In genomic region chr1:198876371-198876871, GRCh38 we compare ENCODE assay signal across 12 cellular contexts.
A peak's percentile ranks its signal among the peaks of the same experiment; 100 is the strongest.
DNase-seq lines count a peak whose midpoint lies in the region; ATAC-seq and TF ChIP-seq lines count a peak whose summit lies in the region.
"Had no signal": no experiment of that assay in that cellular context is flagged by ENCODE, and none has a peak within 500 bp of the region (broad histone marks: within the 10 kb centered on the region; RNA-seq: fewer than 3 reads in every experiment).

No MANE protein-coding gene starts in this region.

- intact Hi-C loops in posterior cingulate gyrus (cut with DNase I) (no loop called here), Caco-2 (cut with micrococcal nuclease; ENCODE audit: unreplicated experiment) (no loop called here)

- DNase-seq in HAP-1 (ENCODE audit: low spot score in 2 of 2) (peak; percentile 60 to 61), NCI-H446 treated with DMSO at 0.1 percent for 48 hours (lab: John Stamatoyannopoulos, UW) (peak; percentile 62), globus pallidus (ENCODE audit: low spot score) (peak; percentile 73), posterior cingulate gyrus (peak in 6 of 10 donors; percentile 19 to 85 (median 50)), Caco-2 (no peak)
- DNase-seq in activated naive CD4-positive, alpha-beta T cell treated with anti-CD3 and anti-CD28 coated beads, Interleukin-2, amount 10 ng/mL, durations not matched to agents 7 days and 5 days = no peak
- DNase-seq: activated CD8-positive, alpha-beta memory T cell treated with anti-CD3 and anti-CD28 coated beads, Interleukin-2, amount 50 U/mL, for 4 hours; NCI-H2029 treated with DMSO at 0.1 percent for 48 hours; RPMI8226 had no signal

- no TSS peak for BruUV-seq in Caco-2 (replicated peaks; lab: Mats Ljungman, UMichigan)

- no peak for TF ChIP-seq CTCF in Caco-2 (IDR thresholded peaks at IDR 0.05; ENCODE audit: insufficient read depth in 1 of 2, low read depth in 1 of 2, low read length in 1 of 2, severe bottlenecking in 1 of 2, unreplicated experiment in 1 of 2)

- H3K4me1 ChIP-seq in HAP-1 (peaks cover 8% of the 10 kb centered on the region), Caco-2 (no peaks in the 10 kb centered on the region)
- H3K4me1 ChIP-seq: BLaER1 had no signal

- H3K9me3 ChIP-seq in HAP-1 (no peaks in the 10 kb centered on the region), Caco-2 (no peaks in the 10 kb centered on the region)

- in situ Hi-C loops in HAP-1 (cut with MboI; ENCODE audit: low sequenced_read_pairs) = no loop called here

- no peak overlapping the region for H3K4me3 Mint-ChIP-seq in activated naive CD4-positive, alpha-beta T cell treated with anti-CD3 and anti-CD28 coated beads, Interleukin-2, amount 10 ng/mL, durations not matched to agents 7 days and 5 days
- no peak overlapping the region for H3K4me3 Mint-ChIP-seq in Caco-2 (ENCODE audit: unreplicated experiment)

- no peak overlapping the region for H3K27ac Mint-ChIP-seq in activated naive CD4-positive, alpha-beta T cell treated with anti-CD3 and anti-CD28 coated beads, Interleukin-2, amount 10 ng/mL, durations not matched to agents 7 days and 5 days
- no peak overlapping the region for H3K27ac Mint-ChIP-seq in Caco-2 (ENCODE audit: unreplicated experiment)

- H3K27me3 Mint-ChIP-seq in activated naive CD4-positive, alpha-beta T cell treated with anti-CD3 and anti-CD28 coated beads, Interleukin-2, amount 10 ng/mL, durations not matched to agents 7 days and 5 days = no peaks in the 10 kb centered on the region
- no peaks in the 10 kb centered on the region for H3K27me3 Mint-ChIP-seq in Caco-2 (ENCODE audit: insufficient read depth, unreplicated experiment)

- ATAC-seq in HG02981 (IDR thresholded peaks at IDR 0.05; ENCODE audit: unreplicated experiment) = no peak
- ATAC-seq in GM18498 (IDR thresholded peaks at IDR 0.05; ENCODE audit: unreplicated experiment) = no peak

- CTCF ChIA-PET in activated naive CD4-positive, alpha-beta T cell treated with anti-CD3 and anti-CD28 coated beads, Interleukin-2, amount 10 ng/mL, durations not matched to agents 7 days and 5 days (lab: Charles Lee) = no interaction called here
- CTCF ChIA-PET in Caco-2 (lab: Charles Lee) = no interaction called here

- peaks cover 65% of the 10 kb centered on the region for H3K36me3 Mint-ChIP-seq in activated naive CD4-positive, alpha-beta T cell treated with anti-CD3 and anti-CD28 coated beads, Interleukin-2, amount 10 ng/mL, durations not matched to agents 7 days and 5 days
- H3K36me3 Mint-ChIP-seq in Caco-2 (ENCODE audit: insufficient read depth, unreplicated experiment) = peaks cover 13% of the 10 kb centered on the region

- H3K36me3 ChIP-seq in HAP-1 (replicated peaks) (peaks cover 3% of the 10 kb centered on the region; the same call in 1 of the 2 replicates), Caco-2 (ENCODE audit: control insufficient read depth, insufficient read depth, low read length) (no peaks in the 10 kb centered on the region)

- H3K4me3 ChIP-seq in HAP-1 (no peak overlapping the region), Caco-2 (ENCODE audit: low read depth, low read length) (no peak overlapping the region)
- H3K4me3 ChIP-seq: BLaER1 had no signal

- H3K4me1 Mint-ChIP-seq in activated naive CD4-positive, alpha-beta T cell treated with anti-CD3 and anti-CD28 coated beads, Interleukin-2, amount 10 ng/mL, durations not matched to agents 7 days and 5 days = peaks cover 12% of the 10 kb centered on the region
- H3K4me1 Mint-ChIP-seq in Caco-2 (ENCODE audit: low read depth, unreplicated experiment) = no peaks in the 10 kb centered on the region

- POLR2A ChIA-PET in Caco-2 (lab: Charles Lee) = no interaction called here

- peaks cover 2% of the 10 kb centered on the region for H3K9me3 Mint-ChIP-seq in activated naive CD4-positive, alpha-beta T cell treated with anti-CD3 and anti-CD28 coated beads, Interleukin-2, amount 10 ng/mL, durations not matched to agents 7 days and 5 days
- H3K9me3 Mint-ChIP-seq in Caco-2 (ENCODE audit: unreplicated experiment) = peaks cover 10% of the 10 kb centered on the region

- no peaks in the 10 kb centered on the region for H3K27me3 ChIP-seq in HAP-1 (ENCODE audit: low read depth)
- H3K27me3 ChIP-seq in Caco-2 (replicated peaks; ENCODE audit: control insufficient read depth, insufficient read depth, low read length) = no peaks in the 10 kb centered on the region
- H3K27me3 ChIP-seq: BLaER1 had no signal

Comparison
In these comparisons a context has a peak if more than half of its experiments do, and no peak if none do; other contexts are left out.
1. DNase-seq: peak in HAP-1 (2 of 2), NCI-H446 treated with DMSO at 0.1 percent for 48 hours (single experiment), globus pallidus (single experiment) and posterior cingulate gyrus (6 of 10); none in activated naive CD4-positive, alpha-beta T cell treated with anti-CD3 and anti-CD28 coated beads, Interleukin-2, amount 10 ng/mL, durations not matched to agents 7 days and 5 days (single experiment) and Caco-2 (0 of 2).